Comparison of ENCODE assay signal across 14 cellular contexts in genomic region chr18:54220406-54220805, GRCh38. TPM values are rescaled to one million over a fixed set of nuclear protein-coding genes. Genes with fewer than 3 reads are reported as not detected.
DNase-seq lines count a peak whose midpoint lies in the region; TF ChIP-seq lines count a peak whose summit lies in the region.
"Had no signal": no experiment of that assay in that cellular context is flagged by ENCODE, and none has a peak within 500 bp of the region (broad histone marks: within the 10 kb centered on the region; RNA-seq: fewer than 3 reads in every experiment).

No MANE protein-coding gene starts in this region.

- H3K4me2 ChIP-seq in OCI-LY7 (ENCODE audit: low read length), result peak overlapping the region; percentile 70

- peaks cover 40% of the 10 kb centered on the region for H3K4me1 Mint-ChIP-seq in mesothelial cell of epicardium
- peaks cover 62% of the 10 kb centered on the region for H3K4me1 Mint-ChIP-seq in activated naive CD4-positive, alpha-beta T cell treated with anti-CD3 and anti-CD28 coated beads for 36 hours (ENCODE audit: low read depth)

- peaks cover 55% of the 10 kb centered on the region for H3K36me3 ChIP-seq in OCI-LY7 (ENCODE audit: insufficient read depth, low read length)
- H3K36me3 ChIP-seq: tibial nerve had no signal

- H3K9me2 ChIP-seq in OCI-LY7 (ENCODE audit: insufficient read depth, low read length), result no peaks in the 10 kb centered on the region

- peak overlapping the region; percentile 94; the same call in 1 of the 2 replicates for H3K4me3 ChIP-seq in GM12864 (ENCODE audit: low read depth, low read length)
- peak overlapping the region; percentile 88 for H3K4me3 ChIP-seq in OCI-LY7 (ENCODE audit: low read depth, low read length, poor library complexity, severe bottlenecking)
- H3K4me3 ChIP-seq: skin epidermis, tibial nerve had no signal

- H4K20me1 ChIP-seq in OCI-LY7 (ENCODE audit: insufficient read depth, low read length), result no peaks in the 10 kb centered on the region

- peak overlapping the region; percentile 45 for H3K27ac Mint-ChIP-seq in mesothelial cell of epicardium
- H3K27ac Mint-ChIP-seq in activated naive CD4-positive, alpha-beta T cell treated with anti-CD3 and anti-CD28 coated beads for 36 hours, result no peak overlapping the region

- POLR2A ChIA-PET in OCI-LY7 (lab: Charles Lee), result interaction anchor here (1.0 to 4.1 kb wide), 4 partner anchors 11 to 48 kb away, joined by 3 to 53 read pairs (median 3); no protein-coding TSS in a partner anchor

- DNase-seq in NCI-H748 (lab: John Stamatoyannopoulos, UW; ENCODE audit: unreplicated experiment), result peak; percentile 53
- DNase-seq in NCI-H748 treated with DMSO at 0.1 percent for 48 hours (lab: John Stamatoyannopoulos, UW), result no peak
- no peak for DNase-seq in GM12864 (ENCODE audit: low read depth)
- peak; percentile 60 for DNase-seq in OCI-LY7 (ENCODE audit: low spot score)
- DNase-seq in mesothelial cell of epicardium (ENCODE audit: low spot score in 2 of 2, unreplicated experiment in 2 of 2), result no peak
- no peak for DNase-seq in hepatic stellate cell (ENCODE audit: low spot score)
- no peak for DNase-seq in activated naive CD4-positive, alpha-beta T cell treated with anti-CD3 and anti-CD28 coated beads for 36 hours
- DNase-seq in GM13977 (ENCODE audit: low spot score), result no peak
- DNase-seq: foreskin melanocyte, left ventricle myocardium superior, NCI-H187 had no signal

- no peak overlapping the region for H3K4me3 Mint-ChIP-seq in mesothelial cell of epicardium
- H3K4me3 Mint-ChIP-seq in activated naive CD4-positive, alpha-beta T cell treated with anti-CD3 and anti-CD28 coated beads for 36 hours, result no peak overlapping the region

- H3K9me3 Mint-ChIP-seq in mesothelial cell of epicardium, result no peaks in the 10 kb centered on the region
- no peaks in the 10 kb centered on the region for H3K9me3 Mint-ChIP-seq in activated naive CD4-positive, alpha-beta T cell treated with anti-CD3 and anti-CD28 coated beads for 36 hours

- H3K27ac ChIP-seq in OCI-LY7 (ENCODE audit: low read depth, low read length, poor library complexity, severe bottlenecking), result peak overlapping the region; percentile 99
- H3K27ac ChIP-seq: parathyroid adenoma, tibial nerve had no signal

- TF ChIP-seq CTCF in GM12864 (IDR thresholded peaks at IDR 0.05; ENCODE audit: low read depth, low read length, missing control alignments), result no peak
- no peak for TF ChIP-seq CTCF in OCI-LY7 (conservative IDR thresholded peaks at IDR 0.05; ENCODE audit: low read length)
- TF ChIP-seq CTCF in mesothelial cell of epicardium (IDR thresholded peaks at IDR 0.05; ENCODE audit: unreplicated experiment), result no peak
- no peak for TF ChIP-seq CTCF in GM13977 (IDR thresholded peaks at IDR 0.05; ENCODE audit: extremely low read depth, insufficient read depth, missing control alignments)

- no peaks in the 10 kb centered on the region for H3K36me3 Mint-ChIP-seq in mesothelial cell of epicardium
- peaks cover 15% of the 10 kb centered on the region for H3K36me3 Mint-ChIP-seq in activated naive CD4-positive, alpha-beta T cell treated with anti-CD3 and anti-CD28 coated beads for 36 hours (ENCODE audit: low read depth)

- CTCF ChIA-PET in OCI-LY7 (lab: Charles Lee; ENCODE audit: unreplicated experiment), result no interaction called here
- CTCF ChIA-PET in activated naive CD4-positive, alpha-beta T cell treated with anti-CD3 and anti-CD28 coated beads for 36 hours (lab: Charles Lee), result interaction anchor here (1.9 kb wide), 1 partner anchor 50 kb away, joined by 9 read pairs; no protein-coding TSS in a partner anchor

- intact Hi-C loops in OCI-LY7 (cut with micrococcal nuclease; ENCODE audit: unreplicated experiment), result loop anchor here (1.0 kb wide), 1 partner anchor 10 kb away; no protein-coding TSS in a partner anchor
- intact Hi-C loops in activated naive CD4-positive, alpha-beta T cell treated with anti-CD3 and anti-CD28 coated beads for 36 hours (cut with micrococcal nuclease), result loop anchor here (5.0 kb wide), 1 partner anchor 492 kb away; no protein-coding TSS in a partner anchor

- H3K4me1 ChIP-seq in OCI-LY7 (ENCODE audit: insufficient read depth, low read length, poor library complexity, severe bottlenecking), result peaks cover 70% of the 10 kb centered on the region

- peaks cover 88% of the 10 kb centered on the region for H3K79me2 ChIP-seq in OCI-LY7 (ENCODE audit: insufficient read depth, low read depth, low read length)

- no peaks in the 10 kb centered on the region for H3K9me3 ChIP-seq in OCI-LY7 (ENCODE audit: low read length)
- H3K9me3 ChIP-seq: tibial nerve had no signal

- no peaks in the 10 kb centered on the region for H3K27me3 Mint-ChIP-seq in mesothelial cell of epicardium (ENCODE audit: low read depth)
- H3K27me3 Mint-ChIP-seq in activated naive CD4-positive, alpha-beta T cell treated with anti-CD3 and anti-CD28 coated beads for 36 hours (ENCODE audit: low read depth), result no peaks in the 10 kb centered on the region

- in situ Hi-C loops in GM13977 (cut with MboI; ENCODE audit: low pct_unique_long_range_greater_than_20kb, low sequenced_read_pairs, unreplicated experiment), result loop anchor here (5.0 kb wide), 1 partner anchor 52 kb away; no protein-coding TSS in a partner anchor

- BruUV-seq in OCI-LY7 (replicated peaks; lab: Mats Ljungman, UMichigan), result TSS peak; percentile 13

- H2AFZ ChIP-seq in OCI-LY7 (ENCODE audit: low read length), result no peak overlapping the region
- H2AFZ ChIP-seq: parathyroid adenoma had no signal

RNA-seq across cellular contexts. Expression of gene MBD2, which starts 4.1 kb away (rescaled TPM):
- total RNA-seq in OCI-LY7 (2014; rRNA removed; shearing (Covaris generic)), result 30.5 and 39.2 TPM in 2 replicates
- 171 and 176 TPM in 2 replicates for total RNA-seq in OCI-LY7 (2022)
- total RNA-seq in mesothelial cell of epicardium, result 61.5 to 66.0 TPM (median 62.6 TPM) in 3 replicates
- 100 to 1,000 TPM; 102 to 103 TPM for total RNA-seq in activated naive CD4-positive, alpha-beta T cell treated with anti-CD3 and anti-CD28 coated beads for 36 hours

RNA-seq across cellular contexts. Expression of gene POLI, which starts 48.9 kb away (rescaled TPM):
- 8.9 and 15.1 TPM in 2 replicates for total RNA-seq in OCI-LY7 (2014; rRNA removed; shearing (Covaris generic))
- 19.0 and 24.5 TPM in 2 replicates for total RNA-seq in OCI-LY7 (2022)
- total RNA-seq in mesothelial cell of epicardium, result 36.4 to 47.8 TPM (median 43.9 TPM) in 3 replicates
- total RNA-seq in activated naive CD4-positive, alpha-beta T cell treated with anti-CD3 and anti-CD28 coated beads for 36 hours, result 10 to 100 TPM; 16.0 to 17.4 TPM

Comparison
In these comparisons a context has a peak if more than half of its experiments do, and no peak if none do; other contexts are left out.
1. DNase-seq: peak in NCI-H748 (single experiment) and OCI-LY7 (single experiment); none in NCI-H748 treated with DMSO at 0.1 percent for 48 hours (single experiment), GM12864 (single experiment), mesothelial cell of epicardium (0 of 2), hepatic stellate cell (single experiment), activated naive CD4-positive, alpha-beta T cell treated with anti-CD3 and anti-CD28 coated beads for 36 hours (single experiment) and GM13977 (single experiment).